ENCODE assay signal across 19 cellular contexts in genomic region chr4:46986922-46987638, GRCh38. TPM values are rescaled to one million over a fixed set of nuclear protein-coding genes. Genes with fewer than 3 reads are reported as not detected.
A peak's percentile ranks its signal among the peaks of the same experiment; 100 is the strongest.
DNase-seq lines count a peak whose midpoint lies in the region; ATAC-seq lines count a peak whose summit lies in the region.
"Had no signal": no experiment of that assay in that cellular context is flagged by ENCODE, and none has a peak within 500 bp of the region (broad histone marks: within the 10 kb centered on the region; RNA-seq: fewer than 3 reads in every experiment).

No MANE protein-coding gene starts in this region.

- intact Hi-C loops in left ventricle myocardium superior (cut with micrococcal nuclease), result no loop called here
- intact Hi-C loops in cardiac septum (cut with DNase I), result no loop called here

- DNase-seq in left ventricle myocardium superior, result no peak
- DNase-seq in cardiac septum (ENCODE audit: low spot score), result no peak
- DNase-seq in Kasumi-1 (lab: John Stamatoyannopoulos, UW), result peak; percentile 15 to 37
- peak; percentile 15 for DNase-seq in SIG-M5 (lab: John Stamatoyannopoulos, UW)
- DNase-seq in 8988T, result no peak
- DNase-seq in NCI-H446 treated with DMSO at 0.1 percent for 48 hours (lab: John Stamatoyannopoulos, UW), result no peak
- DNase-seq in NCI-H146 treated with DMSO at 0.1 percent for 48 hours (lab: John Stamatoyannopoulos, UW; ENCODE audit: unreplicated experiment), result no peak
- DNase-seq: DMS53, GDM1, NCI-H1092, NCI-H1436 treated with DMSO at 0.1 percent for 48 hours, NCI-H2029, NCI-H2227 treated with DMSO at 0.1 percent for 48 hours, NCI-H510A treated with DMSO at 0.1 percent for 48 hours, NCI-H748 treated with DMSO at 0.1 percent for 48 hours, OCI-M1 had no signal

- peak; percentile 72 for ATAC-seq in left ventricle myocardium superior
- ATAC-seq: A549 had no signal

RNA-seq across cellular contexts. Expression of gene GABRA4, which starts 6.3 kb away (rescaled TPM):
- 16.5 TPM for total RNA-seq in left ventricle myocardium superior
- total RNA-seq in cardiac septum, result 65.5 TPM
- total RNA-seq: B cell, H4 had no signal

RNA-seq across cellular contexts. Expression of gene GABRB1, which starts 44.3 kb away (rescaled TPM):
- total RNA-seq in left ventricle myocardium superior, result 4.0 TPM
- total RNA-seq in cardiac septum, result 10.7 TPM
- total RNA-seq: B cell had no signal

Comparison
In these comparisons a context has a peak if more than half of its experiments do, and no peak if none do; other contexts are left out.
1. DNase-seq: peak in Kasumi-1 (2 of 2) and SIG-M5 (single experiment); none in left ventricle myocardium superior (single experiment), cardiac septum (single experiment), 8988T (single experiment), NCI-H446 treated with DMSO at 0.1 percent for 48 hours (single experiment) and NCI-H146 treated with DMSO at 0.1 percent for 48 hours (single experiment).